ENCODE assay signal across 11 cellular contexts in the genomic region with DNA sequence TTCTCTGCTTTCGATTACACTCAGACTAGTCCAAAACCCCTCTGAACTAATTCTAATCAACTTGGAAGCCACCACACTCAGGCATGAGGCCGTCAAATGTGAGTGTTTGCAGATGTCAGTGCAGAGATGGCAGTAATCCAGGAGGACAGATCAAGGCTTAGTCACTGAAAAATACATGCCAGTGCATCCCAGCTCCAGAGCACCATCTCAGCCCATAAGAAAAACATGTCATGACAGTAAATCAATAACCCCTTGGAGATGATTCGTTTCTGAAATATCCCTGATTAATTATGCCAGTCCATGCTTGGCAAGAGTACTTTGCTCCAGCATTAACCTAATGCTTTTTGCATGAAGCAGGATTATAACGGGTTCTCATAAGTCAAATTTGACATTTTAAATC.
A peak's percentile ranks its signal among the peaks of the same experiment; 100 is the strongest.
DNase-seq lines count a peak whose midpoint lies in the region; ATAC-seq and TF ChIP-seq lines count a peak whose summit lies in the region.
"Had no signal": no experiment of that assay in that cellular context is flagged by ENCODE, and none has a peak within 500 bp of the region (broad histone marks: within the 10 kb centered on the region; RNA-seq: fewer than 3 reads in every experiment).

No MANE protein-coding gene starts in this region.

- H3K27me3 Mint-ChIP-seq in naive thymus-derived CD4-positive, alpha-beta T cell, result no peaks in the 10 kb centered on the region
- H3K27me3 Mint-ChIP-seq: CD8-positive, alpha-beta memory T cell; stimulated activated naive B cell treated with anti-CD40 and anti-IgM and Interleukin-4, amounts not matched to agents 10 μg/mL and 1 μg/mL and 100 μg/mL, for 72 hours had no signal

- no peak overlapping the region for H3K27ac Mint-ChIP-seq in naive thymus-derived CD4-positive, alpha-beta T cell
- H3K27ac Mint-ChIP-seq: CD8-positive, alpha-beta memory T cell; endodermal cell; stimulated activated naive B cell treated with anti-CD40 and anti-IgM and Interleukin-4, amounts not matched to agents 10 μg/mL and 1 μg/mL and 100 μg/mL, for 72 hours had no signal

- H3K4me3 ChIP-seq in AG10803 (ENCODE audit: low read length), result no peak overlapping the region
- H3K4me3 ChIP-seq in naive thymus-derived CD4-positive, alpha-beta T cell (ENCODE audit: low read length), result no peak overlapping the region

- no peak overlapping the region for H3K27ac ChIP-seq in naive thymus-derived CD4-positive, alpha-beta T cell (ENCODE audit: low read depth, low read length)

- POLR2A ChIA-PET in naive thymus-derived CD4-positive, alpha-beta T cell (lab: Charles Lee), result no interaction called here

- H3K27me3 ChIP-seq in naive thymus-derived CD4-positive, alpha-beta T cell (ENCODE audit: control insufficient read depth in 2 of 2, insufficient read depth in 2 of 2, low read length in 2 of 2), result no peaks in the 10 kb centered on the region

- peaks cover 3 to 16% (median 6%) of the 10 kb centered on the region in 5 donors for H3K36me3 Mint-ChIP-seq in naive thymus-derived CD4-positive, alpha-beta T cell

- H3K9me3 Mint-ChIP-seq in naive thymus-derived CD4-positive, alpha-beta T cell, result peaks cover 0 to 15% (median 5%) of the 10 kb centered on the region in 11 donors
- H3K9me3 Mint-ChIP-seq: CD8-positive, alpha-beta memory T cell; endodermal cell had no signal

- intact Hi-C loops in naive thymus-derived CD4-positive, alpha-beta T cell (cut with micrococcal nuclease), result no loop called here

- H3K4me1 Mint-ChIP-seq in naive thymus-derived CD4-positive, alpha-beta T cell, result peaks cover 0 to 7% (median 0%) of the 10 kb centered on the region in 7 donors
- H3K4me1 Mint-ChIP-seq: CD8-positive, alpha-beta memory T cell had no signal

- H3K4me1 ChIP-seq in naive thymus-derived CD4-positive, alpha-beta T cell (ENCODE audit: control insufficient read depth in 2 of 2, insufficient read depth in 2 of 2, low read length in 2 of 2), result no peaks in the 10 kb centered on the region

- 0 out of 2 replicates have a peak, but pooled peaks have one; percentile 2 for TF ChIP-seq CTCF in AG10803 (conservative IDR thresholded peaks at IDR 0.05; ENCODE audit: low read length)

- no peak overlapping the region for H3K4me3 Mint-ChIP-seq in naive thymus-derived CD4-positive, alpha-beta T cell
- H3K4me3 Mint-ChIP-seq: CD8-positive, alpha-beta memory T cell; endodermal cell; stimulated activated naive B cell treated with anti-CD40 and anti-IgM and Interleukin-4, amounts not matched to agents 10 μg/mL and 1 μg/mL and 100 μg/mL, for 72 hours had no signal

- CTCF ChIA-PET in naive thymus-derived CD4-positive, alpha-beta T cell (lab: Charles Lee), result no interaction called here

- ATAC-seq in naive thymus-derived CD4-positive, alpha-beta T cell, result no peak
- ATAC-seq: stimulated activated naive B cell treated with anti-CD40 and anti-IgM and Interleukin-4, amounts not matched to agents 10 μg/mL and 1 μg/mL and 100 μg/mL, for 72 hours had no signal

- H3K9me3 ChIP-seq in naive thymus-derived CD4-positive, alpha-beta T cell (ENCODE audit: control insufficient read depth in 2 of 3, low read length in 3 of 3), result no peaks in the 10 kb centered on the region

- no peaks in the 10 kb centered on the region for H3K36me3 ChIP-seq in naive thymus-derived CD4-positive, alpha-beta T cell (ENCODE audit: control insufficient read depth in 2 of 3, insufficient read depth in 3 of 3, low read length in 3 of 3)

- DNase-seq in AG10803 (ENCODE audit: low read depth) (peak; percentile 94), LHCN-M2 (ENCODE audit: low read depth) (peak; percentile 66), cerebellum (ENCODE audit: low spot score) (peak; percentile 10), kidney tubule cell (ENCODE audit: low spot score) (peak; percentile 89), HuH-7 (ENCODE audit: low spot score) (no peak), NCI-H2227 treated with DMSO at 0.1 percent for 48 hours (lab: John Stamatoyannopoulos, UW) (no peak)
- DNase-seq in activated effector memory CD4-positive, alpha-beta T cell treated with Interleukin-2 at 50 U/mL for 16 hours, result no peak
- DNase-seq in naive thymus-derived CD4-positive, alpha-beta T cell, result no peak
- DNase-seq: CD8-positive, alpha-beta memory T cell; endodermal cell; stimulated activated naive B cell treated with anti-CD40 and anti-IgM and Interleukin-4, amounts not matched to agents 10 μg/mL and 1 μg/mL and 100 μg/mL, for 72 hours had no signal

Comparison
In these comparisons a context has a peak if more than half of its experiments do, and no peak if none do; other contexts are left out.
1. DNase-seq: peak in AG10803 (single experiment), LHCN-M2 (single experiment), cerebellum (single experiment) and kidney tubule cell (single experiment); none in activated effector memory CD4-positive, alpha-beta T cell treated with Interleukin-2 at 50 U/mL for 16 hours (single experiment), HuH-7 (single experiment), naive thymus-derived CD4-positive, alpha-beta T cell (0 of 9) and NCI-H2227 treated with DMSO at 0.1 percent for 48 hours (single experiment).